In genomic region chr3:43953814-43954241, GRCh38 we compare ENCODE assay signal across 13 cellular contexts.
DNase-seq lines count a peak whose midpoint lies in the region; ATAC-seq, FAIRE-seq and TF ChIP-seq lines count a peak whose summit lies in the region.
"Had no signal": no experiment of that assay in that cellular context is flagged by ENCODE, and none has a peak within 500 bp of the region (broad histone marks: within the 10 kb centered on the region; RNA-seq: fewer than 3 reads in every experiment).

No MANE protein-coding gene starts in this region.

- BruUV-seq in GM12878 (replicated peaks; lab: Mats Ljungman, UMichigan): no TSS peak

- no peak for TF ChIP-seq POLR2A in GM12878 (IDR thresholded peaks at IDR 0.05; ENCODE audit: low read depth, low read length)

- TF ChIP-seq RAD21 in GM12878 (IDR thresholded peaks at IDR 0.05; ENCODE audit: insufficient read depth, low read depth, low read length): no peak

- CTCF ChIA-PET in GM12878 (lab: Yijun Ruan, JAX): interaction anchor here (1.0 kb wide), 1 partner anchor 98 kb away, joined by 3 read pairs; no protein-coding TSS in a partner anchor

- TF ChIP-seq EP300 in GM12878 (IDR thresholded peaks at IDR 0.05; ENCODE audit: borderline replicate concordance in 1 of 2, control insufficient read depth in 1 of 2, low read depth in 2 of 2, low read length in 2 of 2): no peak

- TF ChIP-seq CTCF in GM12878 (IDR thresholded peaks at IDR 0.05 in 2 of 3, conservative IDR thresholded peaks at IDR 0.05 in 1 of 3; ENCODE audit: control insufficient read depth in 2 of 3, extremely low read depth in 1 of 3, insufficient read depth in 1 of 3, low read depth in 3 of 3, low read length in 3 of 3): no peak

- FAIRE-seq in GM12878 (lab: Jason Lieb, UNC): no peak

- intact Hi-C loops in GM12878 (cut with micrococcal nuclease; ENCODE audit: unreplicated experiment): no loop called here

- H4K20me1 ChIP-seq in GM12878 (ENCODE audit: control insufficient read depth, insufficient read depth): no peaks in the 10 kb centered on the region

- no peak overlapping the region for H3K27ac ChIP-seq in GM12878 (ENCODE audit: control insufficient read depth, insufficient read depth)
- H3K27ac ChIP-seq: epithelial cell of prostate, testis had no signal

- DNase-seq in CD1c-positive myeloid dendritic cell (ENCODE audit: extremely low spot score) (peak; percentile 31), LHCN-M2 (ENCODE audit: low read depth) (peak; percentile 90), GM12878 (ENCODE audit: low read depth, low spot score) (no peak), myocyte (ENCODE audit: low read depth) (peak; percentile 90), LoVo (ENCODE audit: low spot score) (no peak), NCI-H2171 (lab: John Stamatoyannopoulos, UW) (no peak)
- no peak for DNase-seq in central memory CD4-positive, alpha-beta T cell
- DNase-seq: activated naive CD4-positive, alpha-beta T cell treated with Interleukin-2 at 50 U/mL for 16 hours; Caco-2; testis had no signal

- 0 out of 2 replicates have a peak overlapping the region, but pooled peaks have one; percentile 9 for H3K4me2 ChIP-seq in GM12878 (ENCODE audit: control insufficient read depth, insufficient read depth)

- H2AFZ ChIP-seq in GM12878 (ENCODE audit: control insufficient read depth, low read depth, low read length): no peak overlapping the region

- H3K4me3 ChIP-seq in GM12878: no peak overlapping the region
- H3K4me3 ChIP-seq: testis had no signal

- in situ Hi-C loops in GM12878 (cut with MboI): no loop called here

- POLR2A ChIA-PET in GM12878 (lab: Charles Lee): no interaction called here

- WGBS in GM12878 (ENCODE audit: insufficient coverage, insufficient replicate concordance, low lambda C conversion rate, missing lambda C conversion rate): 0% methylated on average over 4 of the region's 4 CpGs

- RAD21 ChIA-PET in GM12878 (lab: Charles Lee; ENCODE audit: unreplicated experiment): interaction anchor here (1.0 kb wide), 2 partner anchors 20 to 105 kb away, joined by 3 read pairs; no protein-coding TSS in a partner anchor

- H3K27me3 ChIP-seq in GM12878 (replicated peaks in 1 of 2; ENCODE audit: control insufficient read depth in 2 of 2, insufficient read depth in 2 of 2, low read length in 1 of 2): no peaks in the 10 kb centered on the region; a peak in 1 of 4 replicates
- H3K27me3 ChIP-seq: testis had no signal

- no peaks in the 10 kb centered on the region for H3K36me3 ChIP-seq in GM12878 (ENCODE audit: control insufficient read depth in 2 of 2, insufficient read depth in 2 of 2, low read length in 1 of 2)

- ATAC-seq in GM12878: peak; percentile 48
- no peak for ATAC-seq in HG03045 (IDR thresholded peaks at IDR 0.05; ENCODE audit: unreplicated experiment)
- ATAC-seq: activated CD4-positive, CD25-positive, alpha-beta regulatory T cell treated with anti-CD3 and anti-CD28 coated beads, Interleukin-2, amount 50 U/mL, for 24 hours had no signal

- SMC1A ChIA-PET in GM12878 (lab: Charles Lee; ENCODE audit: uncharacterized antibody, unreplicated experiment): no interaction called here

- no peak overlapping the region for H3K9ac ChIP-seq in GM12878 (ENCODE audit: control insufficient read depth, insufficient read depth, low read length)

- no peaks in the 10 kb centered on the region for H3K79me2 ChIP-seq in GM12878 (ENCODE audit: control insufficient read depth, insufficient read depth, low read length)

- peaks cover 39% of the 10 kb centered on the region for H3K4me1 ChIP-seq in GM12878 (ENCODE audit: control insufficient read depth, insufficient read depth, low read length)
- H3K4me1 ChIP-seq: Caco-2, testis had no signal

- no peaks in the 10 kb centered on the region for H3K9me3 ChIP-seq in GM12878 (replicated peaks; ENCODE audit: control insufficient read depth, insufficient read depth, low read length)
- H3K9me3 ChIP-seq: Caco-2, testis had no signal

TF ChIP-seq in GM12878, 131 proteins besides CTCF, POLR2A, EP300 and RAD21:
- TF ChIP-seq RELB (IDR thresholded peaks at IDR 0.05; ENCODE audit: low read depth) (no peak), FOXM1 (IDR thresholded peaks at IDR 0.05; ENCODE audit: low read depth, low read length) (no peak), MEF2B (IDR thresholded peaks at IDR 0.05; ENCODE audit: partially characterized antibody, poor library complexity, severe bottlenecking) (peak; percentile 34), SMAD5 (IDR thresholded peaks at IDR 0.05; ENCODE audit: low read depth) (no peak), IKZF1 (conservative IDR thresholded peaks at IDR 0.05) (peak; percentile 32; the same call in 1 of the 2 replicates), IRF4 (IDR thresholded peaks at IDR 0.05; ENCODE audit: low read depth, low read length) (no peak)

Comparison
In these comparisons a context has a peak if more than half of its experiments do, and no peak if none do; other contexts are left out.
1. DNase-seq: peak in CD1c-positive myeloid dendritic cell (single experiment), LHCN-M2 (single experiment) and myocyte (single experiment); none in GM12878 (single experiment), central memory CD4-positive, alpha-beta T cell (single experiment), LoVo (single experiment) and NCI-H2171 (single experiment).